In the genomic region with DNA sequence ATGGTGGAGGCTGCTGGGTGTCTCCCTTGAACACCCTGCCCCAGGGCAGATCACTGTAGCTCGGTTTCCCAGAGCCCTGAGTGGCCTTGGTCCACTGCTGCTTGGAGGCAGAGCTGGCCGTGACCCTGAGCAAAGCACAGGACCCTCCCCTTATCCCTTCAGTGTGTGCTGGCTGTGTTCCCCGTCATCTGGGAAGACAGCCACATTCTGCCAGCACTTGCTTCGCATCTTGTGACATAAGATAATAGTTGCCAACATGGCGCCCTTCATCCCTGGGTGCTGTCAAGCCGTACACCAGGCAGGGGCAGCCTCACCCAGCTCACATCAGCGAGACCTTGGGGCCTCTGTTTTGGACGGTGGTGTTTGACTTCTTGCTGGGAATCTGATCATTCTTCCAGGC, we compare ENCODE assay signal across 14 cellular contexts.
"Had no signal": no experiment of that assay in that cellular context is flagged by ENCODE, and none has a peak within 500 bp of the region (broad histone marks: within the 10 kb centered on the region; RNA-seq: fewer than 3 reads in every experiment).

No MANE protein-coding gene starts in this region.

- H3K4me3 ChIP-seq: colonic mucosa, esophagus squamous epithelium, neural progenitor cell, ovary, tibial nerve, vagina had no signal

- H3K27me3 ChIP-seq: colonic mucosa, esophagus squamous epithelium, neural progenitor cell, ovary, tibial nerve, vagina had no signal

- H3K9ac ChIP-seq: neural progenitor cell had no signal

- H3K27ac ChIP-seq: colonic mucosa, neural progenitor cell, tibial nerve, vagina had no signal

- H3K4me1 ChIP-seq: colonic mucosa had no signal

- ATAC-seq: stimulated activated memory B cell treated with anti-CD40 and anti-IgM and Interleukin-4, amounts not matched to agents 10 μg/mL and 1 μg/mL and 100 μg/mL, for 72 hours had no signal

- H3K36me3 ChIP-seq: colonic mucosa, neural progenitor cell, ovary, vagina had no signal

- DNase-seq: activated B cell treated with CpG ODN at 0.5 μM for 24 hours; activated CD4-positive, alpha-beta T cell treated with anti-CD3 and anti-CD28 coated beads, Interleukin-2, amount 10 ng/mL, durations not matched to agents 24 days and 14 days; activated naive CD4-positive, alpha-beta T cell; colonic mucosa; esophagus squamous epithelium; immature natural killer cell; stimulated activated CD4-positive, alpha-beta T cell treated with anti-CD3 and anti-CD28 coated beads, Interleukin-12 subunit alpha, Interleukin-12 subunit beta, amount 100 ng/mL, for 4 hours; stimulated activated CD4-positive, alpha-beta T cell treated with anti-CD3 and anti-CD28 coated beads, Interleukin-2, amount 100 ng/mL, for 24 hours; SW 1271 had no signal

- H3K9me3 ChIP-seq: colonic mucosa, esophagus squamous epithelium, ovary, tibial nerve, vagina had no signal
